Comparison of ENCODE assay signal across 19 cellular contexts in genomic region chr2:107634172-107634571, GRCh38.
A peak's percentile ranks its signal among the peaks of the same experiment; 100 is the strongest.
DNase-seq lines count a peak whose midpoint lies in the region; ATAC-seq, FAIRE-seq and TF ChIP-seq lines count a peak whose summit lies in the region.
"Had no signal": no experiment of that assay in that cellular context is flagged by ENCODE, and none has a peak within 500 bp of the region (broad histone marks: within the 10 kb centered on the region; RNA-seq: fewer than 3 reads in every experiment).

No MANE protein-coding gene starts in this region.

- no peaks in the 10 kb centered on the region for H3K36me3 ChIP-seq in IMR-90 (ENCODE audit: control insufficient read depth, insufficient read depth, low read length)
- no peaks in the 10 kb centered on the region for H3K36me3 ChIP-seq in brain microvascular endothelial cell (replicated peaks)
- no peaks in the 10 kb centered on the region for H3K36me3 ChIP-seq in keratinocyte (ENCODE audit: control insufficient read depth in 2 of 2, extremely low read depth in 1 of 2, insufficient read depth in 2 of 2, low read length in 2 of 2)
- H3K36me3 ChIP-seq: BLaER1 had no signal

- no peak for ATAC-seq in A549
- no peak for ATAC-seq in IMR-90 (ENCODE audit: low read depth)
- ATAC-seq in left cardiac atrium = no peak
- no peak for ATAC-seq in GM18519 (IDR thresholded peaks at IDR 0.05; ENCODE audit: low FRiP score, unreplicated experiment)
- no peak for ATAC-seq in GM18505 (IDR thresholded peaks at IDR 0.05; ENCODE audit: unreplicated experiment)
- ATAC-seq: CD8-positive, alpha-beta T cell had no signal

- H3K18ac ChIP-seq in IMR-90 (ENCODE audit: low read depth, low read length) = peak overlapping the region; percentile 57; the same call in 1 of the 2 replicates

- no peak overlapping the region for H2AK5ac ChIP-seq in IMR-90 (ENCODE audit: low read depth, low read length)

- BruUV-seq in IMR-90 (replicated peaks; lab: Mats Ljungman, UMichigan) = no TSS peak

- H3K79me1 ChIP-seq in IMR-90 (ENCODE audit: low read depth in 1 of 2, low read length in 2 of 2) = no peaks in the 10 kb centered on the region

- peak overlapping the region; percentile 85; the same call in 1 of the 3 replicates for H2BK15ac ChIP-seq in IMR-90 (ENCODE audit: low read depth, low read length)

- TF ChIP-seq CTCF in A549 (IDR thresholded peaks at IDR 0.05) (no peak), IMR-90 (conservative IDR thresholded peaks at IDR 0.05; ENCODE audit: low read depth, low read length) (no peak), brain microvascular endothelial cell (IDR thresholded peaks at IDR 0.05; ENCODE audit: low read depth, low read length, missing control alignments) (no peak), keratinocyte (optimal IDR thresholded peaks at IDR 0.05 in 1 of 3, IDR thresholded peaks at IDR 0.05 in 1 of 3, conservative IDR thresholded peaks at IDR 0.05 in 1 of 3; ENCODE audit: extremely low read depth in 1 of 3, insufficient read depth in 2 of 3, low read length in 3 of 3) (no peak)

- H3K23ac ChIP-seq in IMR-90 (ENCODE audit: low read depth, low read length) = no peak overlapping the region

- H4K91ac ChIP-seq in IMR-90 (ENCODE audit: insufficient read depth, low read depth, low read length) = no peak overlapping the region

- dilution Hi-C loops in IMR-90 (cut with HindIII; ENCODE audit: low sequenced_read_pairs, unreplicated experiment) = no loop called here
- dilution Hi-C loops in keratinocyte (cut with MboI; ENCODE audit: extremely low pct_ligation_motif_present, low sequenced_read_pairs) = no loop called here

- H3K9me3 ChIP-seq in A549 (peaks cover 17% of the 10 kb centered on the region; the same call in 2 of the 3 replicates), IMR-90 (ENCODE audit: control insufficient read depth, insufficient read depth, low read length) (peaks cover 2% of the 10 kb centered on the region; the same call in 1 of the 2 replicates), keratinocyte (ENCODE audit: control insufficient read depth, low read depth, low read length) (no peaks in the 10 kb centered on the region)
- H3K9me3 ChIP-seq: BLaER1 had no signal

- WGBS in A549 (ENCODE audit: missing lambda C conversion rate) = 89% methylated on average over 1 of the region's 1 CpG
- no CpG with 5 or more reads among the region's 1 CpG for WGBS in IMR-90 (ENCODE audit: extremely low coverage in 2 of 2, insufficient read length in 1 of 2), 2 experiments

- no peak overlapping the region for H3K14ac ChIP-seq in IMR-90 (replicated peaks; ENCODE audit: low read depth, low read length)

- H3K4me3 ChIP-seq in A549 = no peak overlapping the region
- no peak overlapping the region for H3K4me3 ChIP-seq in IMR-90 (ENCODE audit: insufficient read depth, low read depth, low read length)
- H3K4me3 ChIP-seq in brain microvascular endothelial cell (ENCODE audit: low read depth, low read length) = no peak overlapping the region
- no peak overlapping the region for H3K4me3 ChIP-seq in keratinocyte (ENCODE audit: control insufficient read depth in 2 of 3, extremely low read depth in 1 of 3, insufficient read depth in 2 of 3, low read depth in 1 of 3, low read length in 3 of 3)
- H3K4me3 ChIP-seq: BLaER1, PC-9 had no signal

- peak overlapping the region; percentile 78; the same call in 1 of the 2 replicates for H2BK120ac ChIP-seq in IMR-90 (ENCODE audit: low read depth, low read length)

- FAIRE-seq in A549 (lab: Jason Lieb, UNC) (no peak), keratinocyte (lab: Jason Lieb, UNC) (no peak)
- FAIRE-seq: GM12891 had no signal

- H3K4me1 ChIP-seq in A549 (no peaks in the 10 kb centered on the region), IMR-90 (ENCODE audit: control insufficient read depth, insufficient read depth, low read length) (peaks cover 3% of the 10 kb centered on the region; the same call in 1 of the 2 replicates), keratinocyte (ENCODE audit: control insufficient read depth, extremely low read depth, insufficient read depth, low read length) (peaks cover 10% of the 10 kb centered on the region)
- H3K4me1 ChIP-seq: BLaER1 had no signal

- CTCF ChIA-PET in A549 (lab: Yijun Ruan, JAX) (interaction anchor here (1.2 kb wide), 1 partner anchor 9 kb away, joined by 3 read pairs; no protein-coding TSS in a partner anchor), IMR-90 (lab: Yijun Ruan, JAX) (no interaction called here)

- H3K27me3 ChIP-seq in IMR-90 (ENCODE audit: control insufficient read depth, insufficient read depth, low read length) (no peaks in the 10 kb centered on the region), brain microvascular endothelial cell (replicated peaks) (no peaks in the 10 kb centered on the region), keratinocyte (ENCODE audit: control insufficient read depth, extremely low read depth, insufficient read depth, low read length) (no peaks in the 10 kb centered on the region)
- H3K27me3 ChIP-seq: BLaER1 had no signal

- H3K56ac ChIP-seq in IMR-90 (ENCODE audit: extremely low read depth, insufficient read depth, low read length) = no peak overlapping the region

- in situ Hi-C loops in IMR-90 (cut with MboI; ENCODE audit: low sequenced_read_pairs) (no loop called here), brain microvascular endothelial cell (cut with HindIII; ENCODE audit: low pct_ligation_motif_present, low sequenced_read_pairs) (no loop called here)

- H3K4me2 ChIP-seq in A549 (no peak overlapping the region), IMR-90 (ENCODE audit: low read depth, low read length) (no peak overlapping the region), keratinocyte (ENCODE audit: control insufficient read depth, extremely low read depth, insufficient read depth, low read depth, low read length) (no peak overlapping the region)
- H3K4me2 ChIP-seq: BLaER1, PC-9 had no signal

- TF ChIP-seq POLR2A in A549 (IDR thresholded peaks at IDR 0.05; ENCODE audit: low read length) (no peak), IMR-90 (IDR thresholded peaks at IDR 0.05; ENCODE audit: low read depth, low read length) (no peak), GM18505 (IDR thresholded peaks at IDR 0.05; ENCODE audit: borderline replicate concordance, extremely low read depth, insufficient read depth, insufficient read length) (no peak)

- 0 out of 6 replicates have a peak overlapping the region, but pooled peaks have one; percentile 25 to 26 for H3K27ac ChIP-seq in A549
- no peak overlapping the region for H3K27ac ChIP-seq in IMR-90 (ENCODE audit: insufficient read depth, low read length)
- H3K27ac ChIP-seq in brain microvascular endothelial cell = peak overlapping the region; percentile 81
- H3K27ac ChIP-seq in keratinocyte (ENCODE audit: control insufficient read depth, insufficient read depth, low read length) = peak overlapping the region; percentile 64
- H3K27ac ChIP-seq: BLaER1, RWPE1 had no signal

- H2BK20ac ChIP-seq in IMR-90 (ENCODE audit: low read depth, low read length) = peak overlapping the region; percentile 74; the same call in 1 of the 2 replicates

- TF ChIP-seq RAD21 in A549 (conservative IDR thresholded peaks at IDR 0.05 in 1 of 2, IDR thresholded peaks at IDR 0.05 in 1 of 2) = no peak
- no peak for TF ChIP-seq RAD21 in IMR-90 (IDR thresholded peaks at IDR 0.05; ENCODE audit: low read length)

- H3K9ac ChIP-seq in IMR-90 (ENCODE audit: low read depth, low read length) = no peak overlapping the region
- no peak overlapping the region for H3K9ac ChIP-seq in keratinocyte (ENCODE audit: control insufficient read depth, extremely low read depth, insufficient read depth, low read length)
- H3K9ac ChIP-seq: BLaER1 had no signal

- H3K4ac ChIP-seq in IMR-90 (ENCODE audit: low read depth, low read length) = peak overlapping the region; percentile 60; the same call in 1 of the 2 replicates

- TF ChIP-seq EP300 in A549 (IDR thresholded peaks at IDR 0.05) = no peak

- H4K8ac ChIP-seq in IMR-90 (ENCODE audit: low read depth in 2 of 2, low read length in 2 of 2) = peak overlapping the region in 1 of 2 experiments; percentile 44; a peak in 1 of 4 replicates

- H4K20me1 ChIP-seq in IMR-90 (ENCODE audit: insufficient read depth, low read length) (no peaks in the 10 kb centered on the region), keratinocyte (ENCODE audit: control insufficient read depth, extremely low read depth, insufficient read depth, low read length) (no peaks in the 10 kb centered on the region)
- H4K20me1 ChIP-seq: BLaER1 had no signal

- intact Hi-C loops in IMR-90 (cut with micrococcal nuclease) = no loop called here
- intact Hi-C loops in left cardiac atrium (cut with DNase I) = no loop called here

- peak overlapping the region; percentile 39; the same call in 1 of the 2 replicates for H4K5ac ChIP-seq in IMR-90 (ENCODE audit: low read depth, low read length)

- no peaks in the 10 kb centered on the region for H3K9me1 ChIP-seq in IMR-90 (ENCODE audit: insufficient read depth, low read length)
- H3K9me1 ChIP-seq in keratinocyte (ENCODE audit: control insufficient read depth, extremely low read depth, insufficient read depth, low read length) = no peaks in the 10 kb centered on the region

- H2AFZ ChIP-seq in IMR-90 (replicated peaks; ENCODE audit: low read length, poor library complexity) = no peak overlapping the region
- no peak overlapping the region for H2AFZ ChIP-seq in keratinocyte (ENCODE audit: control insufficient read depth, low read length)
- H2AFZ ChIP-seq: PC-9 had no signal

- POLR2A ChIA-PET in A549 (lab: Yijun Ruan, JAX) (no interaction called here), IMR-90 (lab: Charles Lee; ENCODE audit: unreplicated experiment) (no interaction called here)

- no peak overlapping the region for H2AK9ac ChIP-seq in IMR-90 (replicated peaks; ENCODE audit: low read depth, low read length, poor library complexity)

- peak overlapping the region; percentile 88 for H2BK5ac ChIP-seq in IMR-90 (ENCODE audit: low read depth, low read length, poor library complexity, severe bottlenecking)

- DNase-seq in A549 (ENCODE audit: low read depth in 1 of 2, low spot score in 1 of 2) (no peak), IMR-90 (peak; percentile 3), brain microvascular endothelial cell (no peak), keratinocyte (ENCODE audit: low read depth, low spot score) (no peak), left cardiac atrium (no peak), KG1 (lab: John Stamatoyannopoulos, UW) (no peak)
- DNase-seq: 8988T; Calu3; CD8-positive, alpha-beta T cell; H7; NCI-H1105; NCI-H2107; NCI-H510A treated with DMSO at 0.1 percent for 48 hours; PC-9 had no signal

- no peaks in the 10 kb centered on the region for H3K79me2 ChIP-seq in keratinocyte (ENCODE audit: control insufficient read depth, insufficient read depth, low read length)

TF ChIP-seq in A549, 52 proteins besides CTCF, POLR2A, EP300 and RAD21 (continues in another document):
- no peak for TF ChIP-seq MYC (IDR thresholded peaks at IDR 0.05; ENCODE audit: borderline replicate concordance, low read length)
- no peak for TF ChIP-seq KDM5A (IDR thresholded peaks at IDR 0.05)
- TF ChIP-seq CHD4 (IDR thresholded peaks at IDR 0.05; ENCODE audit: borderline replicate concordance) = no peak
- TF ChIP-seq EHMT2 (IDR thresholded peaks at IDR 0.05; ENCODE audit: low read depth) = no peak

TF ChIP-seq in IMR-90, 13 proteins besides CTCF, POLR2A, EP300 and RAD21 (continues in another document):
- TF ChIP-seq SMC3 (IDR thresholded peaks at IDR 0.05; ENCODE audit: low read depth, low read length) (no peak), MAFK (IDR thresholded peaks at IDR 0.05; ENCODE audit: low read depth, low read length) (no peak), BHLHE40 (IDR thresholded peaks at IDR 0.05; ENCODE audit: low read depth, low read length) (no peak), MXI1 (IDR thresholded peaks at IDR 0.05; ENCODE audit: borderline replicate concordance, low read depth, low read length) (no peak)
